Comparison of ENCODE assay signal across 17 cellular contexts in the genomic region with DNA sequence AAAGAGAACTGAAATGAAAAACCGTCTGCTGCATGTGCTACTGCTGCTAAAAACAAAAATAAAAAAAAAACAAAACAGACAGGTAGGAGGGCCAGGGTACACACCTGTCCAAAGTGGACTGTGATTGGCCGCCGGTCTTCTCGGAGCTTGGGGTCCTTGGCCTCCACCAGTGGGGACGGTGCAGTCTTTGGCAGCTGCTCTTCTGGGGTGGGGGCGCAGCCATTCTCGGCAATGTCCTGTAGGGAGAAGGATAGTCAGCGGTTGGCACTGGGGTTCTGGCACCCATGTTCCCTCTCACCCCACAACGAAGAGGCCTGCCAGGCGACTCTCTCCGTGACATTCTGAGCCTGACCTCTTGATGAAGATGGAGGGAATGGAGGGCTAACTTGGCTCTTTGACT.
DNase-seq lines count a peak whose midpoint lies in the region; ATAC-seq and TF ChIP-seq lines count a peak whose summit lies in the region.
"Had no signal": no experiment of that assay in that cellular context is flagged by ENCODE, and none has a peak within 500 bp of the region (broad histone marks: within the 10 kb centered on the region; RNA-seq: fewer than 3 reads in every experiment).

No MANE protein-coding gene starts in this region.

- no peaks in the 10 kb centered on the region for H3K9me3 Mint-ChIP-seq in activated CD8-positive, alpha-beta memory T cell treated with anti-CD3 and anti-CD28 coated beads, Interleukin-2, amount 10 ng/mL, durations not matched to agents 7 days and 5 days (ENCODE audit: low read depth)
- H3K9me3 Mint-ChIP-seq in neural crest cell: no peaks in the 10 kb centered on the region
- H3K9me3 Mint-ChIP-seq: CD4-positive, alpha-beta T cell had no signal

- H3K4me1 ChIP-seq in spleen: peaks cover 0 to 13% (median 7%) of the 10 kb centered on the region in 6 donors
- H3K4me1 ChIP-seq: A549, Caco-2 had no signal

- no peak for ATAC-seq in activated CD8-positive, alpha-beta memory T cell treated with anti-CD3 and anti-CD28 coated beads, Interleukin-2, amount 10 ng/mL, durations not matched to agents 7 days and 5 days
- ATAC-seq: A549, HepG2 had no signal

- no peaks in the 10 kb centered on the region for H3K27me3 ChIP-seq in spleen (replicated peaks in 1 of 7)

- H3K36me3 Mint-ChIP-seq in activated CD8-positive, alpha-beta memory T cell treated with anti-CD3 and anti-CD28 coated beads, Interleukin-2, amount 10 ng/mL, durations not matched to agents 7 days and 5 days: no peaks in the 10 kb centered on the region
- no peaks in the 10 kb centered on the region for H3K36me3 Mint-ChIP-seq in neural crest cell (ENCODE audit: low read depth)

- CTCF ChIA-PET in activated CD8-positive, alpha-beta memory T cell treated with anti-CD3 and anti-CD28 coated beads, Interleukin-2, amount 10 ng/mL, durations not matched to agents 7 days and 5 days (lab: Charles Lee): no interaction called here

- no peak overlapping the region for H3K4me3 ChIP-seq in coronary artery
- no peak overlapping the region for H3K4me3 ChIP-seq in spleen
- H3K4me3 ChIP-seq: A549 had no signal

- DNase-seq in activated CD8-positive, alpha-beta memory T cell treated with anti-CD3 and anti-CD28 coated beads, Interleukin-2, amount 50 U/mL, for 48 hours: peak; percentile 33
- no peak for DNase-seq in activated CD8-positive, alpha-beta memory T cell treated with anti-CD3 and anti-CD28 coated beads, Interleukin-2, amount 10 ng/mL, durations not matched to agents 7 days and 5 days
- peak; percentile 12 for DNase-seq in coronary artery (ENCODE audit: low spot score)
- DNase-seq in neural crest cell (ENCODE audit: low read depth, low spot score): no peak
- peak; percentile 31 for DNase-seq in spleen
- DNase-seq in NCI-H2029 treated with DMSO at 0.1 percent for 48 hours (lab: John Stamatoyannopoulos, UW): no peak
- no peak for DNase-seq in stimulated activated naive CD4-positive, alpha-beta T cell (lab: John Stamatoyannopoulos, UW)
- no peak for DNase-seq in posterior vena cava (ENCODE audit: low spot score)
- DNase-seq: AML-193, Caco-2, GOT3, H7 had no signal

- no peak for TF ChIP-seq CTCF in coronary artery (IDR thresholded peaks at IDR 0.05)
- no peak for TF ChIP-seq CTCF in neural crest cell (conservative IDR thresholded peaks at IDR 0.05)
- no peak for TF ChIP-seq CTCF in spleen (IDR thresholded peaks at IDR 0.05 in 8 of 11, conservative IDR thresholded peaks at IDR 0.05 in 3 of 11)

- H3K36me3 ChIP-seq in spleen: peaks cover 0 to 91% (median 50%) of the 10 kb centered on the region in 6 donors

- H3K4me3 Mint-ChIP-seq in activated CD8-positive, alpha-beta memory T cell treated with anti-CD3 and anti-CD28 coated beads, Interleukin-2, amount 10 ng/mL, durations not matched to agents 7 days and 5 days: no peak overlapping the region
- peak overlapping the region; percentile 45 for H3K4me3 Mint-ChIP-seq in neural crest cell
- H3K4me3 Mint-ChIP-seq: CD4-positive, alpha-beta T cell had no signal

- H3K27me3 Mint-ChIP-seq in activated CD8-positive, alpha-beta memory T cell treated with anti-CD3 and anti-CD28 coated beads, Interleukin-2, amount 10 ng/mL, durations not matched to agents 7 days and 5 days: no peaks in the 10 kb centered on the region
- no peaks in the 10 kb centered on the region for H3K27me3 Mint-ChIP-seq in neural crest cell (ENCODE audit: low read depth)
- H3K27me3 Mint-ChIP-seq: CD4-positive, alpha-beta T cell had no signal

- intact Hi-C loops in spleen (cut with DNase I; ENCODE audit: low total_unique reads) (no loop called here), posterior vena cava (cut with DNase I) (no loop called here)

- H3K9me3 ChIP-seq in spleen: no peaks in the 10 kb centered on the region
- H3K9me3 ChIP-seq: A549, Caco-2 had no signal

- H3K27ac ChIP-seq in coronary artery (no peak overlapping the region), spleen (no peak overlapping the region)
- H3K27ac ChIP-seq: 22Rv1, A549, C4-2B had no signal

- no peak for TF ChIP-seq POLR2A in spleen (IDR thresholded peaks at IDR 0.05)

- H3K27ac Mint-ChIP-seq in activated CD8-positive, alpha-beta memory T cell treated with anti-CD3 and anti-CD28 coated beads, Interleukin-2, amount 10 ng/mL, durations not matched to agents 7 days and 5 days: no peak overlapping the region
- H3K27ac Mint-ChIP-seq in neural crest cell (ENCODE audit: unreplicated experiment): peak overlapping the region; percentile 32
- H3K27ac Mint-ChIP-seq: CD4-positive, alpha-beta T cell had no signal

- WGBS in spleen, 5 donors: 93 to 98% (median 96%) methylated on average over 11 of the region's 11 CpGs

- no peaks in the 10 kb centered on the region for H3K4me1 Mint-ChIP-seq in activated CD8-positive, alpha-beta memory T cell treated with anti-CD3 and anti-CD28 coated beads, Interleukin-2, amount 10 ng/mL, durations not matched to agents 7 days and 5 days
- H3K4me1 Mint-ChIP-seq in neural crest cell: peaks cover 50% of the 10 kb centered on the region

Comparison
In these comparisons a context has a peak if more than half of its experiments do, and no peak if none do; other contexts are left out.
1. DNase-seq: peak in activated CD8-positive, alpha-beta memory T cell treated with anti-CD3 and anti-CD28 coated beads, Interleukin-2, amount 50 U/mL, for 48 hours (single experiment), coronary artery (single experiment) and spleen (single experiment); none in activated CD8-positive, alpha-beta memory T cell treated with anti-CD3 and anti-CD28 coated beads, Interleukin-2, amount 10 ng/mL, durations not matched to agents 7 days and 5 days (single experiment), neural crest cell (single experiment), NCI-H2029 treated with DMSO at 0.1 percent for 48 hours (single experiment), stimulated activated naive CD4-positive, alpha-beta T cell (0 of 6) and posterior vena cava (single experiment).